30 cellular contexts compared by ENCODE assay signal in the genomic region with DNA sequence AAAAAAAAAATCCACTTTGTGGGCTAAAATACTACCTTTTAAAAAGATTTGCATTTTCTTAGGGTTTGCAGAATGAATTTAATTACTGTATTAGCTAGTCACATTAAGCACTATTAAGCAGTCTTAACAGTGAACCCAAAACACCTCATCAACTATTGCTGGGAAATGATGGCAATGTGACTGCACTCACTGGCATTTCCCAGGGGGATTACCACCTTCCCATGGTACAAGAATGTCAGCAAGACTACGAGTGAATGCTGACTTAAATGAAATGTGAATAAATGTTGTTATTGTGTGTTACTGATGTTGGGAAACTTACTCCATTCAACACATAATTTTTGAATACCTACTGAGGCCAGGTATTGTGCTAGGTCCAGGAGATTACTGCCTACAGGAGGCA.
"Had no signal": no experiment of that assay in that cellular context is flagged by ENCODE, and none has a peak within 500 bp of the region (broad histone marks: within the 10 kb centered on the region; RNA-seq: fewer than 3 reads in every experiment).

No MANE protein-coding gene starts in this region.

- DNase-seq: heart left ventricle; hypothalamus; immature natural killer cell; kidney; left colon; left lung; mesendoderm; naive B cell; natural killer cell; nephron progenitor cell; occipital lobe; psoas muscle; right lobe of liver; stimulated activated CD4-positive, alpha-beta T cell treated with anti-CD3 and anti-CD28 coated beads, Interleukin-12 subunit alpha, Interleukin-12 subunit beta, amount 100 ng/mL, for 4 hours; stimulated activated CD4-positive, alpha-beta T cell treated with anti-CD3 and anti-CD28 coated beads, Interleukin-15, amount 100 ng/mL, for 24 hours; stimulated activated CD4-positive, alpha-beta T cell treated with anti-CD3 and anti-CD28 coated beads, Interleukin-2, amount 100 ng/mL, for 24 hours; stimulated activated CD4-positive, alpha-beta T cell treated with anti-CD3 and anti-CD28 coated beads, Interleukin-4, amount 100 ng/mL, for 1 hour; stimulated activated naive CD4-positive, alpha-beta T cell; stomach; testis; thyroid gland; trophoblast cell; upper lobe of right lung had no signal

- H3K27me3 Mint-ChIP-seq: naive B cell had no signal

- H3K4me1 Mint-ChIP-seq: mesothelial cell of epicardium, natural killer cell, neural progenitor cell had no signal

- H3K27ac ChIP-seq: heart left ventricle, left lung, neural progenitor cell, neutrophil, parathyroid adenoma, psoas muscle, right atrium auricular region, right lobe of liver, skin epidermis, stomach, testis, thyroid gland, upper lobe of right lung had no signal

- ATAC-seq: heart left ventricle, left colon, left lung, natural killer cell, psoas muscle, right lobe of liver, upper lobe of right lung had no signal

- H3K27ac Mint-ChIP-seq: immature natural killer cell, mesothelial cell of epicardium, natural killer cell, nephron progenitor cell, neural progenitor cell had no signal

- H3K9me3 Mint-ChIP-seq: immature natural killer cell, mesothelial cell of epicardium, naive B cell, natural killer cell, nephron progenitor cell, neural progenitor cell had no signal

- H3K27me3 ChIP-seq: heart left ventricle, left lung, neural progenitor cell, neutrophil, right atrium auricular region, right lobe of liver, stomach, testis, thyroid gland, upper lobe of right lung had no signal

- H3K4me3 ChIP-seq: heart left ventricle, left lung, lung, neural progenitor cell, psoas muscle, right atrium auricular region, right lobe of liver, skin epidermis, stomach, testis, thyroid gland, upper lobe of right lung had no signal

- H3K4me1 ChIP-seq: heart left ventricle, left lung, neural progenitor cell, parathyroid adenoma, psoas muscle, right atrium auricular region, right lobe of liver, testis, thyroid gland, upper lobe of right lung had no signal

- H3K4me3 Mint-ChIP-seq: immature natural killer cell, mesothelial cell of epicardium, natural killer cell, nephron progenitor cell, neural progenitor cell had no signal
